14 cellular contexts compared by ENCODE assay signal in the genomic region with DNA sequence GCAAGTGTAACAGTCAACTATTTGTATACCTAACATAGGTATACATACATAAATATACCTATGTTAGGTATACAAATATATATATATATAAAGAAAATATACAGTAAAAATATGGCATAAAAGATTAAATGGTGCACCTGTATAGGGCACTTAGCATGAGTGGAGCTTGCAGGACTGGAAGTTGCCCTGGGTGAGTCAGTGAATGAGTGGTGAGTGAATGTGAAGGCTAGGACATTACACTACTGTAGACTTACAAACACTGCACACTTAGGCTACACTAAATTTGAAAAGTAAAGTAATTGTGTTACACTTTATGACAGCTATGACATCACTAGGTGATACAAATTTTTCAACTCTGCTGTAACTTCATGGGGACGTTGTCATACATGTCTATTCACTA.
"Had no signal": no experiment of that assay in that cellular context is flagged by ENCODE, and none has a peak within 500 bp of the region (broad histone marks: within the 10 kb centered on the region; RNA-seq: fewer than 3 reads in every experiment).

No MANE protein-coding gene starts in this region.

- DNase-seq: activated CD4-positive, alpha-beta T cell treated with anti-CD3 and anti-CD28 coated beads for 36 hours; activated CD8-positive, alpha-beta T cell treated with anti-CD3 and anti-CD28 coated beads for 36 hours; activated gamma-delta T cell; activated T-cell treated with anti-CD3 and anti-CD28 coated beads, Interleukin-2, amount 50 U/mL, for 48 hours; body of pancreas; cerebellar nuclear complex; effector CD8-positive, alpha-beta T cell; left ventricle myocardium superior; naive thymus-derived CD8-positive, alpha-beta T cell; pancreas; stimulated activated CD4-positive, alpha-beta T cell treated with anti-CD3 and anti-CD28 coated beads, Interleukin-1b, Interleukin-23, amount 100 ng/mL, for 48 hours; stimulated activated naive CD8-positive, alpha-beta T cell treated with anti-CD3 and anti-CD28 coated beads, Interleukin-15, amount 100 ng/mL, for 72 hours had no signal

- H3K4me1 ChIP-seq: body of pancreas had no signal

- H3K4me3 Mint-ChIP-seq: activated CD4-positive, alpha-beta T cell treated with anti-CD3 and anti-CD28 coated beads for 36 hours; activated CD8-positive, alpha-beta T cell treated with anti-CD3 and anti-CD28 coated beads for 36 hours; naive thymus-derived CD8-positive, alpha-beta T cell; stimulated activated naive CD8-positive, alpha-beta T cell treated with anti-CD3 and anti-CD28 coated beads, Interleukin-15, amount 100 ng/mL, for 72 hours had no signal

- H3K9me3 Mint-ChIP-seq: activated CD8-positive, alpha-beta T cell treated with anti-CD3 and anti-CD28 coated beads for 36 hours; activated naive CD4-positive, alpha-beta T cell treated with anti-CD3 and anti-CD28 coated beads, Interleukin-2, amount 50 U/mL, for 72 hours; naive thymus-derived CD8-positive, alpha-beta T cell; stimulated activated naive CD8-positive, alpha-beta T cell treated with anti-CD3 and anti-CD28 coated beads, Interleukin-15, amount 100 ng/mL, for 72 hours had no signal

- H3K4me3 ChIP-seq: body of pancreas, pancreas, thoracic aorta had no signal

- H3K27me3 ChIP-seq: body of pancreas, pancreas had no signal

- H3K27ac ChIP-seq: body of pancreas, pancreas had no signal

- H3K9me3 ChIP-seq: body of pancreas, pancreas, thoracic aorta had no signal

- ATAC-seq: activated CD4-positive, alpha-beta T cell treated with anti-CD3 and anti-CD28 coated beads for 36 hours; activated CD8-positive, alpha-beta T cell treated with anti-CD3 and anti-CD28 coated beads for 36 hours; body of pancreas; naive thymus-derived CD8-positive, alpha-beta T cell; pancreas; stimulated activated naive CD8-positive, alpha-beta T cell treated with anti-CD3 and anti-CD28 coated beads, Interleukin-15, amount 100 ng/mL, for 72 hours had no signal

- H3K27ac Mint-ChIP-seq: stimulated activated naive CD8-positive, alpha-beta T cell treated with anti-CD3 and anti-CD28 coated beads, Interleukin-15, amount 100 ng/mL, for 72 hours had no signal

- H3K36me3 Mint-ChIP-seq: activated naive CD4-positive, alpha-beta T cell treated with anti-CD3 and anti-CD28 coated beads, Interleukin-2, amount 50 U/mL, for 72 hours had no signal

- H3K4me1 Mint-ChIP-seq: stimulated activated naive CD8-positive, alpha-beta T cell treated with anti-CD3 and anti-CD28 coated beads, Interleukin-15, amount 100 ng/mL, for 72 hours had no signal

- H3K27me3 Mint-ChIP-seq: activated CD4-positive, alpha-beta T cell treated with anti-CD3 and anti-CD28 coated beads for 36 hours had no signal

- H3K36me3 ChIP-seq: pancreas had no signal
